Comparison of ENCODE assay signal across 21 cellular contexts in genomic region chr2:81675651-81676050, GRCh38.
"Had no signal": no experiment of that assay in that cellular context is flagged by ENCODE, and none has a peak within 500 bp of the region (broad histone marks: within the 10 kb centered on the region; RNA-seq: fewer than 3 reads in every experiment).

No MANE protein-coding gene starts in this region.

- H3K36me3 ChIP-seq: esophagus squamous epithelium, gastrocnemius medialis, left lung, lower lobe of right lung had no signal

- H3K4me3 ChIP-seq: coronary artery, dorsolateral prefrontal cortex, esophagus squamous epithelium, gastrocnemius medialis, left lung, lower lobe of right lung, mucosa of descending colon had no signal

- H3K4me1 ChIP-seq: esophagus squamous epithelium, gastrocnemius medialis, left lung, lower lobe of right lung had no signal

- H3K27ac ChIP-seq: coronary artery, dorsolateral prefrontal cortex, epithelial cell of prostate, esophagus squamous epithelium, gastrocnemius medialis, left lung, lower lobe of right lung had no signal

- DNase-seq: dermis blood vessel endothelial cell; dorsolateral prefrontal cortex; effector CD4-positive, alpha-beta T cell; effector memory CD4-positive, alpha-beta T cell; erythroblast; esophagus squamous epithelium; foreskin fibroblast; foreskin melanocyte; gastrocnemius medialis; head of caudate nucleus; hippocampal formation; left cardiac atrium; left lung; left ventricle myocardium superior; lower lobe of right lung; mesenchymal stem cell; mucosa of descending colon; naive B cell had no signal

- H3K27me3 ChIP-seq: dorsolateral prefrontal cortex, esophagus squamous epithelium, gastrocnemius medialis, left lung had no signal

- ATAC-seq: esophagus mucosa, gastrocnemius medialis, left cardiac atrium, left lung, left ventricle myocardium superior, lower lobe of right lung, mucosa of descending colon had no signal

- H3K9me3 ChIP-seq: esophagus squamous epithelium, gastrocnemius medialis, left lung, lower lobe of right lung, mucosa of descending colon had no signal
